In genomic region chr12:26906704-26907103, GRCh38 we compare ENCODE assay signal across 15 cellular contexts. TPM values are rescaled to one million over a fixed set of nuclear protein-coding genes. Genes with fewer than 3 reads are reported as not detected.
DNase-seq lines count a peak whose midpoint lies in the region; ATAC-seq, FAIRE-seq and TF ChIP-seq lines count a peak whose summit lies in the region.
"Had no signal": no experiment of that assay in that cellular context is flagged by ENCODE, and none has a peak within 500 bp of the region (broad histone marks: within the 10 kb centered on the region; RNA-seq: fewer than 3 reads in every experiment).

No MANE protein-coding gene starts in this region.

- TF ChIP-seq CTCF in HepG2 (CRISPR knock-in tag; IDR thresholded peaks at IDR 0.05) (no peak), right lobe of liver (IDR thresholded peaks at IDR 0.05) (no peak)

- ATAC-seq in HepG2 = peak; percentile 51; the same call in 1 of the 3 replicates
- ATAC-seq in right lobe of liver = no peak
- no peak for ATAC-seq in T-helper 17 cell
- no peak for ATAC-seq in HG03045 (IDR thresholded peaks at IDR 0.05; ENCODE audit: unreplicated experiment)
- ATAC-seq in activated CD8-positive, alpha-beta memory T cell treated with anti-CD3 and anti-CD28 coated beads, Interleukin-2, amount 10 ng/mL, durations not matched to agents 7 days and 5 days = no peak

- CTCF ChIA-PET in HepG2 (lab: Yijun Ruan, JAX; ENCODE audit: low intra/inter-chr PET ratio, low total read pairs) = no interaction called here
- CTCF ChIA-PET in activated CD8-positive, alpha-beta memory T cell treated with anti-CD3 and anti-CD28 coated beads, Interleukin-2, amount 10 ng/mL, durations not matched to agents 7 days and 5 days (lab: Charles Lee) = no interaction called here

- in situ Hi-C loops in HepG2 (cut with HindIII; ENCODE audit: extremely low pct_ligation_motif_present, low pct_unique_long_range_greater_than_20kb) = no loop called here

- TF ChIP-seq RAD21 in HepG2 (CRISPR knock-in tag; IDR thresholded peaks at IDR 0.05) = no peak

- H3K4me3 Mint-ChIP-seq in T-helper 17 cell = no peak overlapping the region
- no peak overlapping the region for H3K4me3 Mint-ChIP-seq in activated CD8-positive, alpha-beta memory T cell treated with anti-CD3 and anti-CD28 coated beads, Interleukin-2, amount 10 ng/mL, durations not matched to agents 7 days and 5 days
- H3K4me3 Mint-ChIP-seq: nephron had no signal

- peaks cover 0 to 52% of the 10 kb centered on the region in 2 experiments; a peak in 2 of 5 replicates for H3K36me3 ChIP-seq in HepG2 (replicated peaks in 1 of 2; ENCODE audit: control insufficient read depth in 1 of 2, insufficient read depth in 2 of 2, low read length in 2 of 2)
- peaks cover 0 to 17% (median 1%) of the 10 kb centered on the region in 4 donors for H3K36me3 ChIP-seq in right lobe of liver

- peak overlapping the region; percentile 14 for H3K27ac Mint-ChIP-seq in T-helper 17 cell
- H3K27ac Mint-ChIP-seq in activated CD8-positive, alpha-beta memory T cell treated with anti-CD3 and anti-CD28 coated beads, Interleukin-2, amount 10 ng/mL, durations not matched to agents 7 days and 5 days = no peak overlapping the region
- H3K27ac Mint-ChIP-seq: nephron had no signal

- H3K79me2 ChIP-seq in HepG2 (ENCODE audit: insufficient read depth, low read length) = no peaks in the 10 kb centered on the region

- no peak overlapping the region for H3K4me3 ChIP-seq in HepG2 (replicated peaks in 1 of 3; ENCODE audit: insufficient read depth in 1 of 3, low read depth in 2 of 3, low read length in 3 of 3)
- H3K4me3 ChIP-seq in right lobe of liver = no peak overlapping the region
- H3K4me3 ChIP-seq: lung, MG63, SK-N-MC had no signal

- H3K27me3 ChIP-seq in HepG2 (ENCODE audit: control insufficient read depth in 1 of 2, insufficient read depth in 2 of 2, low read length in 2 of 2) (no peaks in the 10 kb centered on the region), right lobe of liver (no peaks in the 10 kb centered on the region)
- H3K27me3 ChIP-seq: MG63 had no signal

- intact Hi-C loops in HepG2 (cut with micrococcal nuclease; ENCODE audit: unreplicated experiment) (no loop called here), right lobe of liver (cut with DNase I) (no loop called here)

- no peak overlapping the region for H3K9ac ChIP-seq in HepG2 (ENCODE audit: insufficient read depth, low read depth, low read length)

- no peak for TF ChIP-seq EP300 in HepG2 (IDR thresholded peaks at IDR 0.05; ENCODE audit: low read depth in 2 of 2, low read length in 2 of 2)
- TF ChIP-seq EP300 in HepG2 (CRISPR knock-in tag; IDR thresholded peaks at IDR 0.05; ENCODE audit: borderline replicate concordance) = no peak

- H2AFZ ChIP-seq in HepG2 (ENCODE audit: low read length) = no peak overlapping the region

- FAIRE-seq in HepG2 (lab: Jason Lieb, UNC) (no peak), urothelium cell line (lab: Jason Lieb, UNC) (peak; percentile 13)

- no TSS peak for BruUV-seq in HepG2 (replicated peaks; lab: Mats Ljungman, UMichigan)

- H3K4me2 ChIP-seq in HepG2 (ENCODE audit: low read depth, low read length) = no peak overlapping the region

- no peaks in the 10 kb centered on the region for H4K20me1 ChIP-seq in HepG2 (ENCODE audit: insufficient read depth, low read length)

- TF ChIP-seq POLR2A in HepG2 (IDR thresholded peaks at IDR 0.05; ENCODE audit: insufficient read depth in 1 of 2, low read depth in 2 of 2, low read length in 2 of 2) (no peak), right lobe of liver (IDR thresholded peaks at IDR 0.05) (no peak)

- H3K4me1 Mint-ChIP-seq in T-helper 17 cell = peaks cover 3% of the 10 kb centered on the region
- H3K4me1 Mint-ChIP-seq in activated CD8-positive, alpha-beta memory T cell treated with anti-CD3 and anti-CD28 coated beads, Interleukin-2, amount 10 ng/mL, durations not matched to agents 7 days and 5 days = peaks cover 4% of the 10 kb centered on the region
- H3K4me1 Mint-ChIP-seq: nephron had no signal

- no peaks in the 10 kb centered on the region for H3K9me3 ChIP-seq in HepG2 (ENCODE audit: low read length)
- H3K9me3 ChIP-seq in right lobe of liver = no peaks in the 10 kb centered on the region
- H3K9me3 ChIP-seq in T-helper 17 cell (ENCODE audit: control insufficient read depth, low read length, poor library complexity, severe bottlenecking) = no peaks in the 10 kb centered on the region

- H3K27ac ChIP-seq in HepG2 (ENCODE audit: extremely low read length, insufficient read depth, low read length) (no peak overlapping the region), right lobe of liver (no peak overlapping the region)
- H3K27ac ChIP-seq: SK-N-MC had no signal

- no peak for DNase-seq in HepG2 (ENCODE audit: low spot score)
- no peak for DNase-seq in right lobe of liver
- DNase-seq in NCI-H1105 treated with DMSO at 0.1 percent for 48 hours (lab: John Stamatoyannopoulos, UW) = peak; percentile 97
- no peak for DNase-seq in T-helper 17 cell
- DNase-seq in urothelium cell line (ENCODE audit: low spot score) = no peak
- DNase-seq in NCI-H146 treated with DMSO at 0.1 percent for 48 hours (lab: John Stamatoyannopoulos, UW; ENCODE audit: unreplicated experiment) = no peak
- DNase-seq in activated CD8-positive, alpha-beta memory T cell treated with anti-CD3 and anti-CD28 coated beads, Interleukin-2, amount 10 ng/mL, durations not matched to agents 7 days and 5 days = no peak
- DNase-seq: activated CD4-positive, alpha-beta T cell treated with anti-CD3 and anti-CD28 coated beads, Interleukin-2, amount 50 U/mL, for 48 hours; amniotic stem cell; Calu3; MG63 had no signal

- POLR2A ChIA-PET in HepG2 (lab: Yijun Ruan, JAX) = no interaction called here

- no peaks in the 10 kb centered on the region for H3K4me1 ChIP-seq in HepG2 (ENCODE audit: insufficient read depth, low read length)
- H3K4me1 ChIP-seq in right lobe of liver = no peaks in the 10 kb centered on the region

- H3K36me3 Mint-ChIP-seq in T-helper 17 cell (ENCODE audit: low read depth) = peaks cover 18% of the 10 kb centered on the region
- peaks cover 74% of the 10 kb centered on the region for H3K36me3 Mint-ChIP-seq in activated CD8-positive, alpha-beta memory T cell treated with anti-CD3 and anti-CD28 coated beads, Interleukin-2, amount 10 ng/mL, durations not matched to agents 7 days and 5 days

- no peaks in the 10 kb centered on the region for H3K9me3 Mint-ChIP-seq in activated CD8-positive, alpha-beta memory T cell treated with anti-CD3 and anti-CD28 coated beads, Interleukin-2, amount 10 ng/mL, durations not matched to agents 7 days and 5 days (ENCODE audit: low read depth)

- WGBS in HepG2 (ENCODE audit: low lambda C conversion rate) = 85% methylated on average over 1 of the region's 1 CpG
- 88% methylated on average over 1 of the region's 1 CpG for WGBS in right lobe of liver (ENCODE audit: insufficient coverage, low coverage, low lambda C conversion rate, missing lambda C conversion rate)

- H3K27me3 Mint-ChIP-seq in T-helper 17 cell = no peaks in the 10 kb centered on the region
- no peaks in the 10 kb centered on the region for H3K27me3 Mint-ChIP-seq in activated CD8-positive, alpha-beta memory T cell treated with anti-CD3 and anti-CD28 coated beads, Interleukin-2, amount 10 ng/mL, durations not matched to agents 7 days and 5 days

RNA-seq across cellular contexts. Expression of gene INTS13, which starts 31.1 kb away (rescaled TPM):
- 43.7 and 62.3 TPM in 2 replicates for total RNA-seq in HepG2 (2016; rRNA removed; fragmentation: Illumina TruSeq; extraction: Trizol)
- 15.8 and 15.9 TPM in 2 replicates for total RNA-seq in HepG2 (2016; cell fraction: cytosol; rRNA removed; fragmentation: Illumina TruSeq; extraction: Trizol; ENCODE audit: low read depth)
- total RNA-seq in HepG2 (2016; cell fraction: insoluble cytoplasmic fraction; rRNA removed; fragmentation: Illumina TruSeq; extraction: Trizol) = 47.2 and 64.6 TPM in 2 replicates
- 27.4 and 28.5 TPM in 2 replicates for total RNA-seq in HepG2 (2016; cell fraction: membrane; rRNA removed; fragmentation: Illumina TruSeq; extraction: Trizol)
- 28.7 and 30.6 TPM in 2 replicates for total RNA-seq in HepG2 (2016; cell fraction: nucleus; rRNA removed; fragmentation: Illumina TruSeq; extraction: Trizol)
- polyA plus RNA-seq in HepG2 (2011; rRNA removed) = 11.4 and 16.3 TPM in 2 replicates
- polyA plus RNA-seq in HepG2 (2011; cell fraction: cytosol; rRNA removed) = 4.8 and 7.6 TPM in 2 replicates
- polyA plus RNA-seq in HepG2 (2011; cell fraction: nucleus; rRNA removed) = 5.5 and 7.5 TPM in 2 replicates
- polyA plus RNA-seq in HepG2 (2012) = 20.3 and 21.4 TPM in 2 replicates
- 6.9 and 8.4 TPM in 2 replicates for polyA plus RNA-seq in HepG2 (2016; cell fraction: cytosol; fragmentation: Illumina TruSeq; extraction: Trizol; ENCODE audit: low read depth)
- 56.6 and 67.3 TPM in 2 replicates for polyA plus RNA-seq in HepG2 (2016; cell fraction: insoluble cytoplasmic fraction; fragmentation: Illumina TruSeq; extraction: Trizol; ENCODE audit: low read depth)
- 19.7 and 20.4 TPM in 2 replicates for polyA plus RNA-seq in HepG2 (2016; cell fraction: membrane; fragmentation: Illumina TruSeq; extraction: Trizol; ENCODE audit: low read depth)
- polyA plus RNA-seq in HepG2 (2016; cell fraction: nucleus; fragmentation: Illumina TruSeq; extraction: Trizol; ENCODE audit: insufficient read depth, low read depth) = 33.4 and 38.6 TPM in 2 replicates
- polyA minus RNA-seq in HepG2 (2011; rRNA and poly(A)+ RNA removed; ENCODE audit: low replicate concordance) = 13.8 and 31.5 TPM in 2 replicates
- polyA minus RNA-seq in HepG2 (2011; cell fraction: cytosol; rRNA and poly(A)+ RNA removed) = 21.8 and 31.2 TPM in 2 replicates
- 34.6 TPM in 2 replicates for polyA minus RNA-seq in HepG2 (2011; cell fraction: nucleus; rRNA and poly(A)+ RNA removed)
- 10 to 100 TPM in 2 of 6 experiments, 1 to 10 TPM in 4; 6.2 to 17.2 (median 9.1) TPM for total RNA-seq in right lobe of liver
- total RNA-seq in T-helper 17 cell = 10 to 100 TPM; 21.2 to 24.7 TPM
- total RNA-seq in activated CD8-positive, alpha-beta memory T cell treated with anti-CD3 and anti-CD28 coated beads, Interleukin-2, amount 10 ng/mL, durations not matched to agents 7 days and 5 days = 10 to 100 TPM; 44.7 to 48.6 TPM

RNA-seq across cellular contexts. Expression of gene FGFR1OP2, which starts 31.6 kb away (rescaled TPM):
- 38.1 and 47.3 TPM in 2 replicates for total RNA-seq in HepG2 (2016; rRNA removed; fragmentation: Illumina TruSeq; extraction: Trizol)
- 74.9 and 87.6 TPM in 2 replicates for total RNA-seq in HepG2 (2016; cell fraction: cytosol; rRNA removed; fragmentation: Illumina TruSeq; extraction: Trizol; ENCODE audit: low read depth)
- total RNA-seq in HepG2 (2016; cell fraction: insoluble cytoplasmic fraction; rRNA removed; fragmentation: Illumina TruSeq; extraction: Trizol) = 40.6 and 49.8 TPM in 2 replicates
- total RNA-seq in HepG2 (2016; cell fraction: membrane; rRNA removed; fragmentation: Illumina TruSeq; extraction: Trizol) = 69.6 and 77.6 TPM in 2 replicates
- total RNA-seq in HepG2 (2016; cell fraction: nucleus; rRNA removed; fragmentation: Illumina TruSeq; extraction: Trizol) = 22.8 and 26.2 TPM in 2 replicates
- 16.7 and 18.3 TPM in 2 replicates for polyA plus RNA-seq in HepG2 (2011; rRNA removed)
- polyA plus RNA-seq in HepG2 (2011; cell fraction: cytosol; rRNA removed) = 12.5 and 15.9 TPM in 2 replicates
- polyA plus RNA-seq in HepG2 (2011; cell fraction: nucleus; rRNA removed) = 13.7 and 17.5 TPM in 2 replicates
- polyA plus RNA-seq in HepG2 (2012) = 24.1 and 27.9 TPM in 2 replicates
- polyA plus RNA-seq in HepG2 (2016; cell fraction: cytosol; fragmentation: Illumina TruSeq; extraction: Trizol; ENCODE audit: low read depth) = 93.1 and 127 TPM in 2 replicates
- polyA plus RNA-seq in HepG2 (2016; cell fraction: insoluble cytoplasmic fraction; fragmentation: Illumina TruSeq; extraction: Trizol; ENCODE audit: low read depth) = 47.7 and 50.5 TPM in 2 replicates
- 64.2 and 76.0 TPM in 2 replicates for polyA plus RNA-seq in HepG2 (2016; cell fraction: membrane; fragmentation: Illumina TruSeq; extraction: Trizol; ENCODE audit: low read depth)
- polyA plus RNA-seq in HepG2 (2016; cell fraction: nucleus; fragmentation: Illumina TruSeq; extraction: Trizol; ENCODE audit: insufficient read depth, low read depth) = 34.1 and 35.2 TPM in 2 replicates
- 9.1 and 14.6 TPM in 2 replicates for polyA minus RNA-seq in HepG2 (2011; rRNA and poly(A)+ RNA removed; ENCODE audit: low replicate concordance)
- polyA minus RNA-seq in HepG2 (2011; cell fraction: cytosol; rRNA and poly(A)+ RNA removed) = 16.0 and 17.1 TPM in 2 replicates
- 42.7 and 50.1 TPM in 2 replicates for polyA minus RNA-seq in HepG2 (2011; cell fraction: nucleus; rRNA and poly(A)+ RNA removed)
- 10 to 100 TPM; 13.3 to 29.6 (median 20.1) TPM for total RNA-seq in right lobe of liver
- 10 to 100 TPM; 50.8 to 56.1 TPM for total RNA-seq in T-helper 17 cell
- 10 to 100 TPM; 76.8 to 78.6 TPM for total RNA-seq in activated CD8-positive, alpha-beta memory T cell treated with anti-CD3 and anti-CD28 coated beads, Interleukin-2, amount 10 ng/mL, durations not matched to agents 7 days and 5 days
